8 cellular contexts compared by ENCODE assay signal in the genomic region with DNA sequence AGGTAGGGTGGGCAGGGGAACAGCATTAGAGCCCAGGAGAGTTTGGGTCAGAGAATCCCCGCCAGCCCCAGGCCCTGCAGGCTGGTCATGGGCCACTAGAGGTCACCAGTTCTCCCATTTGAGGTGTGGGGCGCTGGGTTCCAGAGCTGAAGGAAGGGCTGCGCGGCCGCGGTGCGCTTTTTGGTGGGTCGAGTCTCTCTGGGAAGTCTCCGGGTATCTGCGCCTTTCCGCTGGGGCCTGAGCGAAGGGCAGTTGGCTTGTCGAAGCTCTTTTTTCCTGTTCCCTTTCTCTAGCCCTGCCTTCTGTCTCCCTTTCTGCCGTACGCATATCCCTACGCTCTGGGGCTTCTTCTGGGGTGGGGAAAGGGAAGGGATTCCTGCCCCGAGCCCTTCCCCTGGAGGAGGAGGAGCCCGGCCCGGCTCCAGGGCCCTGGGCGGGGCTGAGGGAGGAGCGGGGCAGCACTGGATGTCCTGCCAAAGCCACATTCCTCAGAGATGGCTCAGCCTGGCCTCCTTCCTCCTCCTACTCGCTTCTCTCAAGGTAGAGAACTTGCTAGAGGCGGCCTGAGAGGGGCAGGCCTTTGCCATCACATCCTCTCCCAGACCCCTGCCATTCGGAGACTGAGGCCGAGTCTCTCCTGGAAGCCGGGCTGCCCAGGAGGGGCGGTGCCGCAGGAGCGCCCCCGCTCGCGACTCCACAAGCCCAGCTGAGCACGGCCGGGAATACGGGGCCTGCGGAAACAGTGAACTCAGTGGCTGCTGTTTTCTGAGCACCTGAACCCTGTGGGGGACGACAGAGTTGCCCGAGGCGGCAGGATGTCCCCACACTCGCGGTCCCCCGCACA. TPM values are rescaled to one million over a fixed set of nuclear protein-coding genes. Genes with fewer than 3 reads are reported as not detected.
A peak's percentile ranks its signal among the peaks of the same experiment; 100 is the strongest.
DNase-seq lines count a peak whose midpoint lies in the region; ATAC-seq, FAIRE-seq and TF ChIP-seq lines count a peak whose summit lies in the region.

No MANE protein-coding gene starts in this region.

- peak overlapping the region; percentile 99 for H3K27ac ChIP-seq in keratinocyte (ENCODE audit: control insufficient read depth, insufficient read depth, low read length)

- peaks cover 0 to 4% of the 10 kb centered on the region in 2 experiments for H3K36me3 ChIP-seq in keratinocyte (ENCODE audit: control insufficient read depth in 2 of 2, extremely low read depth in 1 of 2, insufficient read depth in 2 of 2, low read length in 2 of 2)

- H3K4me1 ChIP-seq in keratinocyte (ENCODE audit: control insufficient read depth, extremely low read depth, insufficient read depth, low read length): peaks cover 45% of the 10 kb centered on the region

- peak overlapping the region; percentile 94 for H3K4me2 ChIP-seq in keratinocyte (ENCODE audit: control insufficient read depth, extremely low read depth, insufficient read depth, low read depth, low read length)

- peaks cover 3% of the 10 kb centered on the region for H3K9me1 ChIP-seq in keratinocyte (ENCODE audit: control insufficient read depth, extremely low read depth, insufficient read depth, low read length)

- DNase-seq in EL: peak; percentile 99
- DNase-seq in NCI-H2227 (lab: John Stamatoyannopoulos, UW; ENCODE audit: unreplicated experiment): peak; percentile 92
- DNase-seq in activated CD4-positive, CD25-positive, alpha-beta regulatory T cell (lab: John Stamatoyannopoulos, UW): peak; percentile 65 to 76 (median 76)
- DNase-seq in cerebellar cortex (ENCODE audit: low spot score): peak; percentile 97
- DNase-seq in keratinocyte (ENCODE audit: low read depth, low spot score): peak; percentile 96
- peak; percentile 82 for DNase-seq in stimulated activated CD4-positive, alpha-beta T cell treated with anti-CD3 and anti-CD28 coated beads, Interleukin-12 subunit alpha, Interleukin-12 subunit beta, amount 100 ng/mL, for 4 hours

- peak; percentile 29 for FAIRE-seq in keratinocyte (lab: Jason Lieb, UNC)

- peak; percentile 31 for ATAC-seq in HG02678 (IDR thresholded peaks at IDR 0.05; ENCODE audit: unreplicated experiment)
- ATAC-seq in HG02938 (IDR thresholded peaks at IDR 0.05; ENCODE audit: unreplicated experiment): no peak

- peak overlapping the region; percentile 43 to 74 (median 69) for H3K4me3 ChIP-seq in keratinocyte (ENCODE audit: control insufficient read depth in 2 of 3, extremely low read depth in 1 of 3, insufficient read depth in 2 of 3, low read depth in 1 of 3, low read length in 3 of 3)

- no peaks in the 10 kb centered on the region for H4K20me1 ChIP-seq in keratinocyte (ENCODE audit: control insufficient read depth, extremely low read depth, insufficient read depth, low read length)

- H3K9me3 ChIP-seq in keratinocyte (ENCODE audit: control insufficient read depth, low read depth, low read length): no peaks in the 10 kb centered on the region

- peaks cover 5% of the 10 kb centered on the region for H3K79me2 ChIP-seq in keratinocyte (ENCODE audit: control insufficient read depth, insufficient read depth, low read length)

- no peaks in the 10 kb centered on the region for H3K27me3 ChIP-seq in keratinocyte (ENCODE audit: control insufficient read depth, extremely low read depth, insufficient read depth, low read length)

- dilution Hi-C loops in keratinocyte (cut with MboI; ENCODE audit: extremely low pct_ligation_motif_present, low sequenced_read_pairs): no loop called here

- TF ChIP-seq CTCF in keratinocyte (optimal IDR thresholded peaks at IDR 0.05 in 1 of 3, IDR thresholded peaks at IDR 0.05 in 1 of 3, conservative IDR thresholded peaks at IDR 0.05 in 1 of 3; ENCODE audit: extremely low read depth in 1 of 3, insufficient read depth in 2 of 3, low read length in 3 of 3): peak; percentile 77 to 84 (median 82)

- H3K9ac ChIP-seq in keratinocyte (ENCODE audit: control insufficient read depth, extremely low read depth, insufficient read depth, low read length): peak overlapping the region; percentile 99

- H2AFZ ChIP-seq in keratinocyte (ENCODE audit: control insufficient read depth, low read length): peak overlapping the region; percentile 90

RNA-seq across cellular contexts. Expression of a gene that starts 12.0 kb away (rescaled TPM):
- 7.0 to 22.8 TPM (median 7.0 TPM) in 3 replicates for polyA plus RNA-seq in keratinocyte
- 29.1 TPM for polyA plus RNA-seq in keratinocyte (2011; ENCODE audit: low read depth)
- 13.1 and 16.6 TPM in 2 replicates for polyA plus RNA-seq in keratinocyte (2011; cell fraction: cytosol; rRNA removed)
- 105 and 147 TPM in 2 replicates for polyA plus RNA-seq in keratinocyte (2011; cell fraction: nucleus; rRNA removed)
- polyA plus RNA-seq in keratinocyte (2012; ENCODE audit: low replicate concordance): 8.6 and 128 TPM in 2 replicates
- polyA minus RNA-seq in keratinocyte: 7.5 to 15.6 TPM (median 14.2 TPM) in 3 replicates
- polyA minus RNA-seq in keratinocyte (2011; cell fraction: cytosol; rRNA and poly(A)+ RNA removed): 13.2 TPM
- polyA minus RNA-seq in keratinocyte (2011; cell fraction: nucleus; rRNA and poly(A)+ RNA removed): 33.8 and 40.9 TPM in 2 replicates

RNA-seq across cellular contexts. Expression of a gene that starts 18.2 kb away (rescaled TPM):
- polyA plus RNA-seq in keratinocyte: 105 to 237 TPM (median 156 TPM) in 3 replicates
- 301 TPM for polyA plus RNA-seq in keratinocyte (2011; ENCODE audit: low read depth)
- polyA plus RNA-seq in keratinocyte (2011; cell fraction: cytosol; rRNA removed): 85.0 and 142 TPM in 2 replicates
- 241 and 336 TPM in 2 replicates for polyA plus RNA-seq in keratinocyte (2011; cell fraction: nucleus; rRNA removed)
- polyA plus RNA-seq in keratinocyte (2012; ENCODE audit: low replicate concordance): 139 and 235 TPM in 2 replicates
- 75.7 to 233 TPM (median 111 TPM) in 3 replicates for polyA minus RNA-seq in keratinocyte
- 164 TPM for polyA minus RNA-seq in keratinocyte (2011; cell fraction: cytosol; rRNA and poly(A)+ RNA removed)
- 148 and 203 TPM in 2 replicates for polyA minus RNA-seq in keratinocyte (2011; cell fraction: nucleus; rRNA and poly(A)+ RNA removed)

RNA-seq across cellular contexts. Expression of a gene that starts 45.7 kb away (rescaled TPM):
- polyA plus RNA-seq in keratinocyte: 0.12 to 0.13 TPM in 2 of 3 replicates, not detected in the other
- polyA plus RNA-seq in keratinocyte (2011; ENCODE audit: low read depth): 1.0 TPM
- not detected in 2 replicates for polyA plus RNA-seq in keratinocyte (2011; cell fraction: cytosol; rRNA removed)
- 0.29 TPM in 1 of 2 replicates, not detected in the other for polyA plus RNA-seq in keratinocyte (2011; cell fraction: nucleus; rRNA removed)
- not detected in 2 replicates for polyA plus RNA-seq in keratinocyte (2012; ENCODE audit: low replicate concordance)
- polyA minus RNA-seq in keratinocyte: not detected in 3 replicates
- not detected for polyA minus RNA-seq in keratinocyte (2011; cell fraction: cytosol; rRNA and poly(A)+ RNA removed)
- polyA minus RNA-seq in keratinocyte (2011; cell fraction: nucleus; rRNA and poly(A)+ RNA removed): not detected in 2 replicates

RNA-seq across cellular contexts. Expression of a gene that starts 53.3 kb away (rescaled TPM):
- polyA plus RNA-seq in keratinocyte: 23.6 to 63.8 TPM (median 26.3 TPM) in 3 replicates
- 36.6 TPM for polyA plus RNA-seq in keratinocyte (2011; ENCODE audit: low read depth)
- polyA plus RNA-seq in keratinocyte (2011; cell fraction: cytosol; rRNA removed): 20.3 and 27.6 TPM in 2 replicates
- 116 and 156 TPM in 2 replicates for polyA plus RNA-seq in keratinocyte (2011; cell fraction: nucleus; rRNA removed)
- polyA plus RNA-seq in keratinocyte (2012; ENCODE audit: low replicate concordance): 70.1 and 304 TPM in 2 replicates
- polyA minus RNA-seq in keratinocyte: 28.0 to 109 TPM (median 28.7 TPM) in 3 replicates
- 24.2 TPM for polyA minus RNA-seq in keratinocyte (2011; cell fraction: cytosol; rRNA and poly(A)+ RNA removed)
- 82.8 and 93.0 TPM in 2 replicates for polyA minus RNA-seq in keratinocyte (2011; cell fraction: nucleus; rRNA and poly(A)+ RNA removed)
